8 cellular contexts compared by ENCODE assay signal in genomic region chr12:4855121-4855924, GRCh38. TPM values are rescaled to one million over a fixed set of nuclear protein-coding genes. Genes with fewer than 3 reads are reported as not detected.
DNase-seq lines count a peak whose midpoint lies in the region; ATAC-seq and TF ChIP-seq lines count a peak whose summit lies in the region.

No MANE protein-coding gene starts in this region.

- ATAC-seq in left cardiac atrium (peak; percentile 66 to 68), psoas muscle (peak; percentile 81 to 82 (median 81)), GM18858 (IDR thresholded peaks at IDR 0.05; ENCODE audit: unreplicated experiment) (no peak)

- 46 to 52% (median 47%) methylated on average over 13 to 14 of the region's 14 CpGs for WGBS in psoas muscle, 3 donors

- peak; percentile 83 for TF ChIP-seq CTCF in psoas muscle (IDR thresholded peaks at IDR 0.05)

- H3K36me3 ChIP-seq in adipocyte (ENCODE audit: control insufficient read depth, insufficient read depth, low read length, severe bottlenecking) (no peaks in the 10 kb centered on the region), psoas muscle (ENCODE audit: insufficient read depth in 1 of 2, low read depth in 1 of 2) (no peaks in the 10 kb centered on the region)

- DNase-seq in AG20443 (ENCODE audit: low spot score) (peak; percentile 83), GM19238 (ENCODE audit: insufficient read length, low spot score) (peak; percentile 59), NCI-H1048 (lab: John Stamatoyannopoulos, UW) (peak; percentile 50), SHP77 (lab: John Stamatoyannopoulos, UW) (peak; percentile 18 to 36), adipocyte (ENCODE audit: low read depth) (peak; percentile 93), left cardiac atrium (peak; percentile 43), psoas muscle (peak in 1 of 2 donors; percentile 23)

- H3K27me3 ChIP-seq in adipocyte (replicated peaks; ENCODE audit: control insufficient read depth, insufficient read depth, low read length) (peaks cover 25% of the 10 kb centered on the region), psoas muscle (ENCODE audit: insufficient read depth in 3 of 3, low read length in 2 of 3) (no peaks in the 10 kb centered on the region)

- no peak overlapping the region for H3K4me3 ChIP-seq in adipocyte (ENCODE audit: low read length)
- H3K4me3 ChIP-seq in psoas muscle, result no peak overlapping the region

- H3K4me1 ChIP-seq in adipocyte (ENCODE audit: control insufficient read depth, insufficient read depth, low read length) (peaks cover 12% of the 10 kb centered on the region), psoas muscle (peaks cover 10% of the 10 kb centered on the region)

- intact Hi-C loops in left cardiac atrium (cut with DNase I) (loop anchor here (5.0 kb wide), 2 partner anchors 147 to 227 kb away; no protein-coding TSS in a partner anchor), psoas muscle (cut with DNase I) (loop anchor here in 1 of 2 donors (10.0 kb wide), 1 partner anchor 589 kb away; no protein-coding TSS in a partner anchor)

- H3K9ac ChIP-seq in adipocyte (ENCODE audit: low read length), result no peak overlapping the region

- H3K9me3 ChIP-seq in adipocyte (ENCODE audit: control insufficient read depth, low read length), result no peaks in the 10 kb centered on the region
- no peaks in the 10 kb centered on the region for H3K9me3 ChIP-seq in psoas muscle

- H3K27ac ChIP-seq in psoas muscle, result no peak overlapping the region

RNA-seq across cellular contexts. Expression of gene KCNA1, which starts 54.4 kb away (rescaled TPM):
- total RNA-seq in left cardiac atrium (not detected), psoas muscle (under 1 TPM in 2 of 4 donors, not detected in 2; 0.05 to 0.18 TPM)
- under 1 TPM in 2 of 3 donors, not detected in 1; 0.01 to 0.04 TPM for polyA plus RNA-seq in psoas muscle
